1 cellular context compared by ENCODE assay signal in the genomic region with DNA sequence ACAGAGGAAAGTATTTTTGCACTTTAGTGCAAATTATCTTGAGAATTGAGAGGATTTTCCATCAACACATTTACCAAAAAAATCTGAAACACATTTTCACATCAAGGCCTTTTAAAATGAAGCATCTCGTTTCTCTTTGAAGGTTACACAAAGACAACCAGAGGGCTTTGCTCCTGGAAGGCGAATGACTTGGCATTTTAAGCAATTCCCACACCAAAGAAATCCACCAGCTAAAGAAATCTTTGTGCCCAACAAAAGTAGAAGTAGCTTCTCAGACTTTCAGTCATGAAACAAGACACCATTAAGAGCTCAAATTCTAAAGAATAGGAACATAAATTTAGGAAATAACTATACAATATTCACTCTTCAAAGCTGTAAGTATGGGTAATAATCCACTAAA.
TF ChIP-seq lines count a peak whose summit lies in the region.

No MANE protein-coding gene starts in this region.

TF ChIP-seq in GM23338, 12 proteins besides CTCF, POLR2A, EP300 and RAD21:
- TF ChIP-seq, protein P1, sequence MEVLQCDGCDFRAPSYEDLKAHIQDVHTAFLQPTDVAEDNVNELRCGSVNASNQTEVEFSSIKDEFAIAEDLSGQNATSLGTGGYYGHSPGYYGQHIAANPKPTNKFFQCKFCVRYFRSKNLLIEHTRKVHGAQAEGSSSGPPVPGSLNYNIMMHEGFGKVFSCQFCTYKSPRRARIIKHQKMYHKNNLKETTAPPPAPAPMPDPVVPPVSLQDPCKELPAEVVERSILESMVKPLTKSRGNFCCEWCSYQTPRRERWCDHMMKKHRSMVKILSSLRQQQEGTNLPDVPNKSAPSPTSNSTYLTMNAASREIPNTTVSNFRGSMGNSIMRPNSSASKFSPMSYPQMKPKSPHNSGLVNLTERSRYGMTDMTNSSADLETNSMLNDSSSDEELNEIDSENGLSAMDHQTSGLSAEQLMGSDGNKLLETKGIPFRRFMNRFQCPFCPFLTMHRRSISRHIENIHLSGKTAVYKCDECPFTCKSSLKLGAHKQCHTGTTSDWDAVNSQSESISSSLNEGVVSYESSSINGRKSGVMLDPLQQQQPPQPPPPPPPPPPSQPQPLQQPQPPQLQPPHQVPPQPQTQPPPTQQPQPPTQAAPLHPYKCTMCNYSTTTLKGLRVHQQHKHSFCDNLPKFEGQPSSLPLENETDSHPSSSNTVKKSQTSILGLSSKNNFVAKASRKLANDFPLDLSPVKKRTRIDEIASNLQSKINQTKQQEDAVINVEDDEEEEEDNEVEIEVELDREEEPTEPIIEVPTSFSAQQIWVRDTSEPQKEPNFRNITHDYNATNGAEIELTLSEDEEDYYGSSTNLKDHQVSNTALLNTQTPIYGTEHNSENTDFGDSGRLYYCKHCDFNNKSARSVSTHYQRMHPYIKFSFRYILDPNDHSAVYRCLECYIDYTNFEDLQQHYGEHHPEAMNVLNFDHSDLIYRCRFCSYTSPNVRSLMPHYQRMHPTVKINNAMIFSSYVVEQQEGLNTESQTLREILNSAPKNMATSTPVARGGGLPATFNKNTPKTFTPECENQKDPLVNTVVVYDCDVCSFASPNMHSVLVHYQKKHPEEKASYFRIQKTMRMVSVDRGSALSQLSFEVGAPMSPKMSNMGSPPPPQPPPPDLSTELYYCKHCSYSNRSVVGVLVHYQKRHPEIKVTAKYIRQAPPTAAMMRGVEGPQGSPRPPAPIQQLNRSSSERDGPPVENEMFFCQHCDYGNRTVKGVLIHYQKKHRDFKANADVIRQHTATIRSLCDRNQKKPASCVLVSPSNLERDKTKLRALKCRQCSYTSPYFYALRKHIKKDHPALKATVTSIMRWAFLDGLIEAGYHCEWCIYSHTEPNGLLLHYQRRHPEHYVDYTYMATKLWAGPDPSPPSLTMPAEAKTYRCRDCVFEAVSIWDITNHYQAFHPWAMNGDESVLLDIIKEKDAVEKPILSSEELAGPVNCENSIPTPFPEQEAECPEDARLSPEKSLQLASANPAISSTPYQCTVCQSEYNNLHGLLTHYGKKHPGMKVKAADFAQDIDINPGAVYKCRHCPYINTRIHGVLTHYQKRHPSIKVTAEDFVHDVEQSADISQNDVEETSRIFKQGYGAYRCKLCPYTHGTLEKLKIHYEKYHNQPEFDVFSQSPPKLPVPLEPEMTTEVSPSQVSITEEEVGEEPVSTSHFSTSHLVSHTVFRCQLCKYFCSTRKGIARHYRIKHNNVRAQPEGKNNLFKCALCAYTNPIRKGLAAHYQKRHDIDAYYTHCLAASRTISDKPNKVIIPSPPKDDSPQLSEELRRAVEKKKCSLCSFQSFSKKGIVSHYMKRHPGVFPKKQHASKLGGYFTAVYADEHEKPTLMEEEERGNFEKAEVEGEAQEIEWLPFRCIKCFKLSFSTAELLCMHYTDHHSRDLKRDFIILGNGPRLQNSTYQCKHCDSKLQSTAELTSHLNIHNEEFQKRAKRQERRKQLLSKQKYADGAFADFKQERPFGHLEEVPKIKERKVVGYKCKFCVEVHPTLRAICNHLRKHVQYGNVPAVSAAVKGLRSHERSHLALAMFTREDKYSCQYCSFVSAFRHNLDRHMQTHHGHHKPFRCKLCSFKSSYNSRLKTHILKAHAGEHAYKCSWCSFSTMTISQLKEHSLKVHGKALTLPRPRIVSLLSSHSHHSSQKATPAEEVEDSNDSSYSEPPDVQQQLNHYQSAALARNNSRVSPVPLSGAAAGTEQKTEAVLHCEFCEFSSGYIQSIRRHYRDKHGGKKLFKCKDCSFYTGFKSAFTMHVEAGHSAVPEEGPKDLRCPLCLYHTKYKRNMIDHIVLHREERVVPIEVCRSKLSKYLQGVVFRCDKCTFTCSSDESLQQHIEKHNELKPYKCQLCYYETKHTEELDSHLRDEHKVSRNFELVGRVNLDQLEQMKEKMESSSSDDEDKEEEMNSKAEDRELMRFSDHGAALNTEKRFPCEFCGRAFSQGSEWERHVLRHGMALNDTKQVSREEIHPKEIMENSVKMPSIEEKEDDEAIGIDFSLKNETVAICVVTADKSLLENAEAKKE (CRISPR knock-in tag; IDR thresholded peaks at IDR 0.05), result no peak
- TF ChIP-seq ZNF114 (CRISPR knock-in tag; IDR thresholded peaks at IDR 0.05) (no peak), EZH2 (IDR thresholded peaks at IDR 0.05; ENCODE audit: low read depth, unreplicated experiment) (no peak), EZH2phosphoT487 (IDR thresholded peaks at IDR 0.05; ENCODE audit: unreplicated experiment) (no peak), ZNF331 (CRISPR knock-in tag; IDR thresholded peaks at IDR 0.05; ENCODE audit: low read depth) (no peak), NANOG (IDR thresholded peaks at IDR 0.05; ENCODE audit: borderline replicate concordance) (no peak), CREB1 (CRISPR knock-in tag; IDR thresholded peaks at IDR 0.05; ENCODE audit: low read depth) (no peak), STAT1 (IDR thresholded peaks at IDR 0.05; ENCODE audit: unreplicated experiment) (no peak), JUNB (IDR thresholded peaks at IDR 0.05; ENCODE audit: unreplicated experiment) (no peak), POLR2AphosphoS5 (IDR thresholded peaks at IDR 0.05; ENCODE audit: low read depth) (no peak)
- TF ChIP-seq, protein P2, sequence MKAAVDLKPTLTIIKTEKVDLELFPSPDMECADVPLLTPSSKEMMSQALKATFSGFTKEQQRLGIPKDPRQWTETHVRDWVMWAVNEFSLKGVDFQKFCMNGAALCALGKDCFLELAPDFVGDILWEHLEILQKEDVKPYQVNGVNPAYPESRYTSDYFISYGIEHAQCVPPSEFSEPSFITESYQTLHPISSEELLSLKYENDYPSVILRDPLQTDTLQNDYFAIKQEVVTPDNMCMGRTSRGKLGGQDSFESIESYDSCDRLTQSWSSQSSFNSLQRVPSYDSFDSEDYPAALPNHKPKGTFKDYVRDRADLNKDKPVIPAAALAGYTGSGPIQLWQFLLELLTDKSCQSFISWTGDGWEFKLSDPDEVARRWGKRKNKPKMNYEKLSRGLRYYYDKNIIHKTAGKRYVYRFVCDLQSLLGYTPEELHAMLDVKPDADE (IDR thresholded peaks at IDR 0.05), result no peak
- TF ChIP-seq, protein P3, sequence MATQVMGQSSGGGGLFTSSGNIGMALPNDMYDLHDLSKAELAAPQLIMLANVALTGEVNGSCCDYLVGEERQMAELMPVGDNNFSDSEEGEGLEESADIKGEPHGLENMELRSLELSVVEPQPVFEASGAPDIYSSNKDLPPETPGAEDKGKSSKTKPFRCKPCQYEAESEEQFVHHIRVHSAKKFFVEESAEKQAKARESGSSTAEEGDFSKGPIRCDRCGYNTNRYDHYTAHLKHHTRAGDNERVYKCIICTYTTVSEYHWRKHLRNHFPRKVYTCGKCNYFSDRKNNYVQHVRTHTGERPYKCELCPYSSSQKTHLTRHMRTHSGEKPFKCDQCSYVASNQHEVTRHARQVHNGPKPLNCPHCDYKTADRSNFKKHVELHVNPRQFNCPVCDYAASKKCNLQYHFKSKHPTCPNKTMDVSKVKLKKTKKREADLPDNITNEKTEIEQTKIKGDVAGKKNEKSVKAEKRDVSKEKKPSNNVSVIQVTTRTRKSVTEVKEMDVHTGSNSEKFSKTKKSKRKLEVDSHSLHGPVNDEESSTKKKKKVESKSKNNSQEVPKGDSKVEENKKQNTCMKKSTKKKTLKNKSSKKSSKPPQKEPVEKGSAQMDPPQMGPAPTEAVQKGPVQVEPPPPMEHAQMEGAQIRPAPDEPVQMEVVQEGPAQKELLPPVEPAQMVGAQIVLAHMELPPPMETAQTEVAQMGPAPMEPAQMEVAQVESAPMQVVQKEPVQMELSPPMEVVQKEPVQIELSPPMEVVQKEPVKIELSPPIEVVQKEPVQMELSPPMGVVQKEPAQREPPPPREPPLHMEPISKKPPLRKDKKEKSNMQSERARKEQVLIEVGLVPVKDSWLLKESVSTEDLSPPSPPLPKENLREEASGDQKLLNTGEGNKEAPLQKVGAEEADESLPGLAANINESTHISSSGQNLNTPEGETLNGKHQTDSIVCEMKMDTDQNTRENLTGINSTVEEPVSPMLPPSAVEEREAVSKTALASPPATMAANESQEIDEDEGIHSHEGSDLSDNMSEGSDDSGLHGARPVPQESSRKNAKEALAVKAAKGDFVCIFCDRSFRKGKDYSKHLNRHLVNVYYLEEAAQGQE (IDR thresholded peaks at IDR 0.05; ENCODE audit: unreplicated experiment), result no peak
